Comparison of ENCODE assay signal across 8 cellular contexts in genomic region chr12:127559349-127560040, GRCh38.
DNase-seq lines count a peak whose midpoint lies in the region; ATAC-seq and TF ChIP-seq lines count a peak whose summit lies in the region.

No MANE protein-coding gene starts in this region.

- no peak overlapping the region for H3K4me3 Mint-ChIP-seq in activated naive CD8-positive, alpha-beta T cell treated with anti-CD3 and anti-CD28 coated beads for 36 hours

- no peaks in the 10 kb centered on the region for H3K79me2 ChIP-seq in OCI-LY1 (ENCODE audit: insufficient read depth, low read length)

- no peak overlapping the region for H3K9ac ChIP-seq in OCI-LY1 (ENCODE audit: low read length)

- no peaks in the 10 kb centered on the region for H3K4me1 ChIP-seq in OCI-LY1 (ENCODE audit: insufficient read depth, low read length, severe bottlenecking)

- H3K9me2 ChIP-seq in OCI-LY1 (ENCODE audit: low read depth, low read length) = no peaks in the 10 kb centered on the region

- DNase-seq in activated naive CD8-positive, alpha-beta T cell treated with anti-CD3 and anti-CD28 coated beads for 36 hours = peak; percentile 76
- peak; percentile 95 for DNase-seq in iris pigment epithelial cell (ENCODE audit: low read depth)
- DNase-seq in stimulated activated CD8-positive, alpha-beta memory T cell treated with anti-CD3 and anti-CD28 coated beads, Interleukin-7, amount 100 ng/mL, for 24 hours (ENCODE audit: low read depth) = peak; percentile 28

- no peaks in the 10 kb centered on the region for H3K9me3 ChIP-seq in OCI-LY1 (ENCODE audit: low read length)

- peaks cover 9% of the 10 kb centered on the region for H3K9me3 Mint-ChIP-seq in activated naive CD8-positive, alpha-beta T cell treated with anti-CD3 and anti-CD28 coated beads for 36 hours

- H3K4me2 ChIP-seq in OCI-LY1 (ENCODE audit: low read length) = no peak overlapping the region

- no peaks in the 10 kb centered on the region for H3K27me3 ChIP-seq in OCI-LY1 (ENCODE audit: insufficient read depth, low read length)

- no peaks in the 10 kb centered on the region for H3K36me3 ChIP-seq in OCI-LY1 (ENCODE audit: insufficient read depth, low read length)

- H3K4me3 ChIP-seq in OCI-LY1 (ENCODE audit: low read depth, low read length, poor library complexity, severe bottlenecking) = no peak overlapping the region

- H3K4me1 Mint-ChIP-seq in activated naive CD8-positive, alpha-beta T cell treated with anti-CD3 and anti-CD28 coated beads for 36 hours = peaks cover 11% of the 10 kb centered on the region

- no peaks in the 10 kb centered on the region for H3K36me3 Mint-ChIP-seq in activated naive CD8-positive, alpha-beta T cell treated with anti-CD3 and anti-CD28 coated beads for 36 hours

- TF ChIP-seq CTCF in 22Rv1 (IDR thresholded peaks at IDR 0.05) (peak; percentile 83), OCI-LY1 (IDR thresholded peaks at IDR 0.05; ENCODE audit: low read length) (peak; percentile 44; the same call in 1 of the 2 replicates)

- H3K27ac ChIP-seq in 22Rv1 = no peak overlapping the region
- no peak overlapping the region for H3K27ac ChIP-seq in OCI-LY1 (ENCODE audit: low read depth, low read length, poor library complexity, severe bottlenecking)

- peak overlapping the region; percentile 55 for H3K27ac Mint-ChIP-seq in activated naive CD8-positive, alpha-beta T cell treated with anti-CD3 and anti-CD28 coated beads for 36 hours

- H3F3A ChIP-seq in OCI-LY1 (ENCODE audit: insufficient read depth, low read length) = no peaks in the 10 kb centered on the region

- no peaks in the 10 kb centered on the region for H4K20me1 ChIP-seq in OCI-LY1 (ENCODE audit: insufficient read depth, low read length)

- peaks cover 14% of the 10 kb centered on the region for H3K27me3 Mint-ChIP-seq in activated naive CD8-positive, alpha-beta T cell treated with anti-CD3 and anti-CD28 coated beads for 36 hours

- ATAC-seq in GM18520 (IDR thresholded peaks at IDR 0.05; ENCODE audit: unreplicated experiment) (peak; percentile 49), HG03571 (IDR thresholded peaks at IDR 0.05; ENCODE audit: unreplicated experiment) (peak; percentile 60), HG03025 (IDR thresholded peaks at IDR 0.05; ENCODE audit: low FRiP score, unreplicated experiment) (no peak)

- no peak overlapping the region for H2AFZ ChIP-seq in OCI-LY1 (ENCODE audit: low read length)

Comparison
In these comparisons a context has a peak if more than half of its experiments do, and no peak if none do; other contexts are left out.
1. DNase-seq: peak in every context shown above with its lines; median percentile 95 in iris pigment epithelial cell; 76 in activated naive CD8-positive, alpha-beta T cell treated with anti-CD3 and anti-CD28 coated beads for 36 hours; 28 in stimulated activated CD8-positive, alpha-beta memory T cell treated with anti-CD3 and anti-CD28 coated beads, Interleukin-7, amount 100 ng/mL, for 24 hours.